Comparison of ENCODE assay signal across 1 cellular context in the genomic region with DNA sequence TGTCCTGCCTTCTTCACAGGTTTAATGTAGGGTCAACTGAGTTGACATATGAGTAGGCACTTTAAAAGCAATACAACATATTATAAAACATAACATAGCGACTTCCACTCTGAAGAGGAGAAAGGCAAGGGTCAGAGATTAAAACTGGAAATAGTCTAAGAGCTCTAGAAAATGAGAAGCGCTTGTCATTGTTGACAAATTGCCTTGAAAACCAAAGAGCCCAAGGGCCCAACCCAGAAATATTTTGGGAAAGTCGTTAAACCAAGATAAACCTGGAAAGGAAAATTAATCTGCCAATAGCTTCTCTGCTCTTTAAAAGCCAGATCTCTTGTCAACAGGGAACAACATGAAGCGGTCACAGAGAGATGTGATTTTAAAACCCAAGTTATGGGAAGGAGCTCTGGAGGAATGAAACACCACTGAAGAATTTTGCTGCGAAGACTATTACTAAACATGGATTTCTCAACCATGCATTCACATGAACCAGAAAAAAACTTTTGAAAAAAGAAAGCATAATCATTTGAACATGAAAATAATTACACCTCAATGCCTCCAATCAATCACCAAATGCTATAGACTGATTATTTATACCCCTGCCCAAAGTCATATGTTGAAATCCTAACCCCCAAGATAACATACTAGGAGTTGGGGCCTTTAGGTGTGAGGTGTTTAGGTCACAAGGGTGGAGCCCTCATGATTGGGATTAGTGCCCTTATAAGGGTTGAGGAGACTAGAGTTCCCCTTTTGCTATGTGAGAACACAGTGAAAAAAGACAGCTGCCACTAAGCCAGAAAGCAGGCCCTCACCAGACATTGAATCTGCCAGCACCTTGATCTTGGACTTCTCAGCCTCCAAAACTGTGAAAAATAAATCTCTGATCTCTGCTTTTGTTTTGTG.
TF ChIP-seq lines count a peak whose summit lies in the region.

No MANE protein-coding gene starts in this region.

TF ChIP-seq in SK-N-SH treated with all-trans-retinoic acid at 6 μM for 48 hours, 23 proteins besides CTCF, POLR2A, EP300 and RAD21 (continued from another document):
- TF ChIP-seq, protein P1, sequence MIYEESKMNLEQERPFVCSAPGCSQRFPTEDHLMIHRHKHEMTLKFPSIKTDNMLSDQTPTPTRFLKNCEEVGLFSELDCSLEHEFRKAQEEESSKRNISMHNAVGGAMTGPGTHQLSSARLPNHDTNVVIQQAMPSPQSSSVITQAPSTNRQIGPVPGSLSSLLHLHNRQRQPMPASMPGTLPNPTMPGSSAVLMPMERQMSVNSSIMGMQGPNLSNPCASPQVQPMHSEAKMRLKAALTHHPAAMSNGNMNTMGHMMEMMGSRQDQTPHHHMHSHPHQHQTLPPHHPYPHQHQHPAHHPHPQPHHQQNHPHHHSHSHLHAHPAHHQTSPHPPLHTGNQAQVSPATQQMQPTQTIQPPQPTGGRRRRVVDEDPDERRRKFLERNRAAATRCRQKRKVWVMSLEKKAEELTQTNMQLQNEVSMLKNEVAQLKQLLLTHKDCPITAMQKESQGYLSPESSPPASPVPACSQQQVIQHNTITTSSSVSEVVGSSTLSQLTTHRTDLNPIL (CRISPR knock-in tag; IDR thresholded peaks at IDR 0.05; ENCODE audit: low read depth): no peak
- TF ChIP-seq RARB (CRISPR knock-in tag; IDR thresholded peaks at IDR 0.05) (no peak), ZFP30 (CRISPR knock-in tag; IDR thresholded peaks at IDR 0.05) (no peak), PATZ1 (CRISPR knock-in tag; IDR thresholded peaks at IDR 0.05; ENCODE audit: borderline replicate concordance) (no peak), ZFP3 (CRISPR knock-in tag; IDR thresholded peaks at IDR 0.05) (no peak), ZNF70 (CRISPR knock-in tag; IDR thresholded peaks at IDR 0.05) (no peak), ZNF8 (CRISPR knock-in tag; IDR thresholded peaks at IDR 0.05) (no peak), ARNTL (CRISPR knock-in tag; IDR thresholded peaks at IDR 0.05; ENCODE audit: borderline replicate concordance, low read depth) (no peak)
TF ChIP-seq in SK-N-SH treated with all-trans-retinoic acid at 6 μM for 48 hours: peak in this region for 0.
